ENCODE assay signal across 9 cellular contexts in the genomic region with DNA sequence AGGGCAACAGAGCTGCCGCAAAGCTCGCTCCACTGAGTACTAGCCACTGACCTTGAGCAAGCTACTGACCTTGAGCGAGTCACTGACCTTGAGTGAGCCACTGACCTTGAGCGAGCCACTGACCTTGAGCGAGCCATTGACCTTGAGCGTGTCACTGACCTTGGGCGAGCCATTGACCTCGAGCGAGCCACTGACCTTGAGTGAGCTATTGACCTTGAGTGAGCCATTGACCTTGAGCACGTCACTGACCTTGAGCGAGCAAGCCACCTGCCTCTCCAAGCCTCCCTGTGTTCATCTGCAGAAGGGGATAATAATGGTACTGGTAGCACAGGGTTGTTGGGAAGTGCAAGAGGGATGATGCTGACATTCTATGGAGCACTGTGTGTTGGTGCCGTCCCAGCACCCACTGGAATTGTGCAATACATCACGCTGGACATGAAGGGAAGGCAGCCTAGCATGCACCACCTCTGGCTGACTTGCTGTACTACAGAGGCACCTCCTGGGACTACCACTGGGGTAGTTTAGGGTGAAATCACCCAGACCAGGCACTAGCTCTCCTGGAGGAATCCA.
DNase-seq lines count a peak whose midpoint lies in the region; ATAC-seq, FAIRE-seq and TF ChIP-seq lines count a peak whose summit lies in the region.
"Had no signal": no experiment of that assay in that cellular context is flagged by ENCODE, and none has a peak within 500 bp of the region (broad histone marks: within the 10 kb centered on the region; RNA-seq: fewer than 3 reads in every experiment).

No MANE protein-coding gene starts in this region.

- H4K20me1 ChIP-seq in GM23338 (replicated peaks; ENCODE audit: insufficient read depth) = no peaks in the 10 kb centered on the region

- FAIRE-seq in GM19239 (lab: Jason Lieb, UNC) = no peak

- peak; percentile 51 for ATAC-seq in GM23338
- ATAC-seq in stimulated activated naive CD8-positive, alpha-beta T cell treated with anti-CD3 and anti-CD28 coated beads, Interleukin-15, amount 100 ng/mL, for 72 hours = no peak
- no peak for ATAC-seq in GM21717 (IDR thresholded peaks at IDR 0.05; ENCODE audit: unreplicated experiment)

- H3K36me3 Mint-ChIP-seq in GM23338 (ENCODE audit: low read depth) = no peaks in the 10 kb centered on the region

- H3K4me1 ChIP-seq in GM23338 (ENCODE audit: insufficient read depth) = peaks cover 1% of the 10 kb centered on the region; the same call in 1 of the 2 replicates

- no peak overlapping the region for H3K4me3 Mint-ChIP-seq in GM23338
- no peak overlapping the region for H3K4me3 Mint-ChIP-seq in stimulated activated naive CD8-positive, alpha-beta T cell treated with anti-CD3 and anti-CD28 coated beads, Interleukin-15, amount 100 ng/mL, for 72 hours

- no peaks in the 10 kb centered on the region for H3F3A ChIP-seq in GM23338 (replicated peaks; ENCODE audit: low read depth)

- peaks cover 12% of the 10 kb centered on the region for H3K4me1 Mint-ChIP-seq in GM23338
- no peaks in the 10 kb centered on the region for H3K4me1 Mint-ChIP-seq in stimulated activated naive CD8-positive, alpha-beta T cell treated with anti-CD3 and anti-CD28 coated beads, Interleukin-15, amount 100 ng/mL, for 72 hours

- H3K36me3 ChIP-seq in GM23338 (ENCODE audit: insufficient read depth) = no peaks in the 10 kb centered on the region
- H3K36me3 ChIP-seq: tibial artery had no signal

- DNase-seq in AG04449 (ENCODE audit: low read depth, low spot score) = no peak
- peak; percentile 52 for DNase-seq in GM23338 (ENCODE audit: low spot score)
- peak; percentile 68 for DNase-seq in RWPE1 (ENCODE audit: low spot score)
- peak; percentile 54 for DNase-seq in hepatic stellate cell (ENCODE audit: low spot score)
- no peak for DNase-seq in stimulated activated naive CD8-positive, alpha-beta T cell treated with anti-CD3 and anti-CD28 coated beads, Interleukin-15, amount 100 ng/mL, for 72 hours
- no peak for DNase-seq in activated gamma-delta T cell treated with Interleukin-2 at 50 U/mL for 16 hours
- DNase-seq in GM19239 (ENCODE audit: insufficient read length, low spot score) = no peak
- DNase-seq: tibial artery had no signal

- CTCF ChIA-PET in AG04449 (lab: Yijun Ruan, JAX) (no interaction called here), RWPE1 (lab: Yijun Ruan, JAX) (interaction anchor here (0.6 to 1.3 kb wide), 7 partner anchors 18 to 784 kb away, joined by 3 to 4 read pairs (median 3); no protein-coding TSS in a partner anchor)

- POLR2A ChIA-PET in AG04449 (lab: Yijun Ruan, JAX) (no interaction called here), RWPE1 (lab: Yijun Ruan, JAX; ENCODE audit: low non-redundant PET) (no interaction called here)

- no peak overlapping the region for H3K4me2 ChIP-seq in GM23338

- peak overlapping the region; percentile 89 for H3K27ac Mint-ChIP-seq in GM23338
- H3K27ac Mint-ChIP-seq in stimulated activated naive CD8-positive, alpha-beta T cell treated with anti-CD3 and anti-CD28 coated beads, Interleukin-15, amount 100 ng/mL, for 72 hours = no peak overlapping the region

- H3K27ac ChIP-seq in GM23338 (ENCODE audit: low read depth) (no peak overlapping the region), RWPE1 (no peak overlapping the region)
- H3K27ac ChIP-seq: tibial artery had no signal

- no peaks in the 10 kb centered on the region for H3K79me2 ChIP-seq in GM23338 (replicated peaks; ENCODE audit: insufficient read depth)

- TF ChIP-seq CTCF in AG04449 (IDR thresholded peaks at IDR 0.05; ENCODE audit: insufficient read depth, low read length, missing control alignments) (peak; percentile 2), GM23338 (conservative IDR thresholded peaks at IDR 0.05; ENCODE audit: low read depth in 2 of 2) (peak in 1 of 2 experiments; percentile 37; a peak in 3 of 4 replicates), RWPE1 (conservative IDR thresholded peaks at IDR 0.05; ENCODE audit: low read depth) (no peak)

- H3K9me2 ChIP-seq in GM23338 (ENCODE audit: insufficient read depth) = no peaks in the 10 kb centered on the region

- H3K27me3 Mint-ChIP-seq in GM23338 (ENCODE audit: insufficient read depth, low read depth, poor library complexity) = peaks cover 10% of the 10 kb centered on the region
- no peaks in the 10 kb centered on the region for H3K27me3 Mint-ChIP-seq in stimulated activated naive CD8-positive, alpha-beta T cell treated with anti-CD3 and anti-CD28 coated beads, Interleukin-15, amount 100 ng/mL, for 72 hours

- no peak overlapping the region for H2AFZ ChIP-seq in GM23338

- H3K4me3 ChIP-seq in AG04449 (ENCODE audit: low read depth, low read length) (no peak overlapping the region), GM23338 (no peak overlapping the region)
- H3K4me3 ChIP-seq: tibial artery had no signal

- H3K9me3 Mint-ChIP-seq in GM23338 = no peaks in the 10 kb centered on the region
- H3K9me3 Mint-ChIP-seq in stimulated activated naive CD8-positive, alpha-beta T cell treated with anti-CD3 and anti-CD28 coated beads, Interleukin-15, amount 100 ng/mL, for 72 hours = no peaks in the 10 kb centered on the region

- no peaks in the 10 kb centered on the region for H3K27me3 ChIP-seq in GM23338 (ENCODE audit: insufficient read depth)

TF ChIP-seq in GM23338, 12 proteins besides CTCF, POLR2A, EP300 and RAD21 (continues in another document):
- no peak for TF ChIP-seq STAT1 (IDR thresholded peaks at IDR 0.05; ENCODE audit: unreplicated experiment)
- TF ChIP-seq ZNF331 (CRISPR knock-in tag; IDR thresholded peaks at IDR 0.05; ENCODE audit: low read depth) = no peak
- TF ChIP-seq ETS1 (IDR thresholded peaks at IDR 0.05) = no peak
- TF ChIP-seq, protein P1, sequence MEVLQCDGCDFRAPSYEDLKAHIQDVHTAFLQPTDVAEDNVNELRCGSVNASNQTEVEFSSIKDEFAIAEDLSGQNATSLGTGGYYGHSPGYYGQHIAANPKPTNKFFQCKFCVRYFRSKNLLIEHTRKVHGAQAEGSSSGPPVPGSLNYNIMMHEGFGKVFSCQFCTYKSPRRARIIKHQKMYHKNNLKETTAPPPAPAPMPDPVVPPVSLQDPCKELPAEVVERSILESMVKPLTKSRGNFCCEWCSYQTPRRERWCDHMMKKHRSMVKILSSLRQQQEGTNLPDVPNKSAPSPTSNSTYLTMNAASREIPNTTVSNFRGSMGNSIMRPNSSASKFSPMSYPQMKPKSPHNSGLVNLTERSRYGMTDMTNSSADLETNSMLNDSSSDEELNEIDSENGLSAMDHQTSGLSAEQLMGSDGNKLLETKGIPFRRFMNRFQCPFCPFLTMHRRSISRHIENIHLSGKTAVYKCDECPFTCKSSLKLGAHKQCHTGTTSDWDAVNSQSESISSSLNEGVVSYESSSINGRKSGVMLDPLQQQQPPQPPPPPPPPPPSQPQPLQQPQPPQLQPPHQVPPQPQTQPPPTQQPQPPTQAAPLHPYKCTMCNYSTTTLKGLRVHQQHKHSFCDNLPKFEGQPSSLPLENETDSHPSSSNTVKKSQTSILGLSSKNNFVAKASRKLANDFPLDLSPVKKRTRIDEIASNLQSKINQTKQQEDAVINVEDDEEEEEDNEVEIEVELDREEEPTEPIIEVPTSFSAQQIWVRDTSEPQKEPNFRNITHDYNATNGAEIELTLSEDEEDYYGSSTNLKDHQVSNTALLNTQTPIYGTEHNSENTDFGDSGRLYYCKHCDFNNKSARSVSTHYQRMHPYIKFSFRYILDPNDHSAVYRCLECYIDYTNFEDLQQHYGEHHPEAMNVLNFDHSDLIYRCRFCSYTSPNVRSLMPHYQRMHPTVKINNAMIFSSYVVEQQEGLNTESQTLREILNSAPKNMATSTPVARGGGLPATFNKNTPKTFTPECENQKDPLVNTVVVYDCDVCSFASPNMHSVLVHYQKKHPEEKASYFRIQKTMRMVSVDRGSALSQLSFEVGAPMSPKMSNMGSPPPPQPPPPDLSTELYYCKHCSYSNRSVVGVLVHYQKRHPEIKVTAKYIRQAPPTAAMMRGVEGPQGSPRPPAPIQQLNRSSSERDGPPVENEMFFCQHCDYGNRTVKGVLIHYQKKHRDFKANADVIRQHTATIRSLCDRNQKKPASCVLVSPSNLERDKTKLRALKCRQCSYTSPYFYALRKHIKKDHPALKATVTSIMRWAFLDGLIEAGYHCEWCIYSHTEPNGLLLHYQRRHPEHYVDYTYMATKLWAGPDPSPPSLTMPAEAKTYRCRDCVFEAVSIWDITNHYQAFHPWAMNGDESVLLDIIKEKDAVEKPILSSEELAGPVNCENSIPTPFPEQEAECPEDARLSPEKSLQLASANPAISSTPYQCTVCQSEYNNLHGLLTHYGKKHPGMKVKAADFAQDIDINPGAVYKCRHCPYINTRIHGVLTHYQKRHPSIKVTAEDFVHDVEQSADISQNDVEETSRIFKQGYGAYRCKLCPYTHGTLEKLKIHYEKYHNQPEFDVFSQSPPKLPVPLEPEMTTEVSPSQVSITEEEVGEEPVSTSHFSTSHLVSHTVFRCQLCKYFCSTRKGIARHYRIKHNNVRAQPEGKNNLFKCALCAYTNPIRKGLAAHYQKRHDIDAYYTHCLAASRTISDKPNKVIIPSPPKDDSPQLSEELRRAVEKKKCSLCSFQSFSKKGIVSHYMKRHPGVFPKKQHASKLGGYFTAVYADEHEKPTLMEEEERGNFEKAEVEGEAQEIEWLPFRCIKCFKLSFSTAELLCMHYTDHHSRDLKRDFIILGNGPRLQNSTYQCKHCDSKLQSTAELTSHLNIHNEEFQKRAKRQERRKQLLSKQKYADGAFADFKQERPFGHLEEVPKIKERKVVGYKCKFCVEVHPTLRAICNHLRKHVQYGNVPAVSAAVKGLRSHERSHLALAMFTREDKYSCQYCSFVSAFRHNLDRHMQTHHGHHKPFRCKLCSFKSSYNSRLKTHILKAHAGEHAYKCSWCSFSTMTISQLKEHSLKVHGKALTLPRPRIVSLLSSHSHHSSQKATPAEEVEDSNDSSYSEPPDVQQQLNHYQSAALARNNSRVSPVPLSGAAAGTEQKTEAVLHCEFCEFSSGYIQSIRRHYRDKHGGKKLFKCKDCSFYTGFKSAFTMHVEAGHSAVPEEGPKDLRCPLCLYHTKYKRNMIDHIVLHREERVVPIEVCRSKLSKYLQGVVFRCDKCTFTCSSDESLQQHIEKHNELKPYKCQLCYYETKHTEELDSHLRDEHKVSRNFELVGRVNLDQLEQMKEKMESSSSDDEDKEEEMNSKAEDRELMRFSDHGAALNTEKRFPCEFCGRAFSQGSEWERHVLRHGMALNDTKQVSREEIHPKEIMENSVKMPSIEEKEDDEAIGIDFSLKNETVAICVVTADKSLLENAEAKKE (CRISPR knock-in tag; IDR thresholded peaks at IDR 0.05) = no peak

Comparison
In these comparisons a context has a peak if more than half of its experiments do, and no peak if none do; other contexts are left out.
1. DNase-seq: peak in GM23338 (single experiment), RWPE1 (single experiment) and hepatic stellate cell (single experiment); none in AG04449 (single experiment), stimulated activated naive CD8-positive, alpha-beta T cell treated with anti-CD3 and anti-CD28 coated beads, Interleukin-15, amount 100 ng/mL, for 72 hours (0 of 2), activated gamma-delta T cell treated with Interleukin-2 at 50 U/mL for 16 hours (single experiment) and GM19239 (single experiment).